32 cellular contexts compared by ENCODE assay signal in genomic region chr5:103327893-103328292, GRCh38.
"Had no signal": no experiment of that assay in that cellular context is flagged by ENCODE, and none has a peak within 500 bp of the region (broad histone marks: within the 10 kb centered on the region; RNA-seq: fewer than 3 reads in every experiment).

No MANE protein-coding gene starts in this region.

- H3K36me3 Mint-ChIP-seq: activated naive CD8-positive, alpha-beta T cell; stimulated activated memory B cell treated with anti-CD40 and anti-IgM and Interleukin-4, amounts not matched to agents 10 μg/mL and 1 μg/mL and 100 μg/mL, for 72 hours had no signal

- H3K27me3 ChIP-seq: esophagus squamous epithelium, heart right ventricle, left lung, ovary, sigmoid colon, upper lobe of left lung, vagina had no signal

- H3K9me3 Mint-ChIP-seq: central memory CD8-positive, alpha-beta T cell; dendritic cell treated with granulocyte-macrophage colony-stimulating factor and Interleukin-4, amounts not matched to agents 40 ng/mL and 50 ng/mL, for 4 days; nephron; stimulated activated memory B cell treated with anti-CD40 and anti-IgM and Interleukin-4, amounts not matched to agents 10 μg/mL and 1 μg/mL and 100 μg/mL, for 72 hours; stimulated activated naive CD8-positive, alpha-beta T cell treated with anti-CD3 and anti-CD28 coated beads, Interleukin-15, amount 100 ng/mL, for 72 hours; T-helper 2 cell treated with Interferon-gamma antibody and Interleukin-4, amounts not matched to agents 5 μg/mL and 100 μg/mL, for 36 hours had no signal

- H3K27ac Mint-ChIP-seq: activated naive CD8-positive, alpha-beta T cell; dendritic cell treated with granulocyte-macrophage colony-stimulating factor and Interleukin-4, amounts not matched to agents 40 ng/mL and 50 ng/mL, for 4 days; nephron; progenitor cell of endocrine pancreas; stimulated activated memory B cell treated with anti-CD40 and anti-IgM and Interleukin-4, amounts not matched to agents 10 μg/mL and 1 μg/mL and 100 μg/mL, for 72 hours; T-helper 2 cell treated with Interferon-gamma antibody and Interleukin-4, amounts not matched to agents 5 μg/mL and 100 μg/mL, for 36 hours had no signal

- H3K27ac ChIP-seq: epithelial cell of prostate, esophagus squamous epithelium, heart right ventricle, left lung, lower lobe of right lung, ovary, sigmoid colon, upper lobe of left lung, vagina had no signal

- H3K4me1 ChIP-seq: esophagus squamous epithelium, heart right ventricle, left lung, lower lobe of right lung, sigmoid colon, upper lobe of left lung, vagina had no signal

- H3K36me3 ChIP-seq: esophagus squamous epithelium, heart right ventricle, left lung, lower lobe of right lung, ovary, sigmoid colon, upper lobe of left lung, vagina had no signal

- H3K4me3 ChIP-seq: esophagus squamous epithelium, heart right ventricle, left lung, lower lobe of right lung, ovary, sigmoid colon, upper lobe of left lung, vagina had no signal

- H3K27me3 Mint-ChIP-seq: dendritic cell treated with granulocyte-macrophage colony-stimulating factor and Interleukin-4, amounts not matched to agents 40 ng/mL and 50 ng/mL, for 4 days; progenitor cell of endocrine pancreas had no signal

- H3K9me3 ChIP-seq: esophagus squamous epithelium, heart right ventricle, left lung, lower lobe of right lung, ovary, sigmoid colon, upper lobe of left lung, vagina had no signal

- H3K4me3 Mint-ChIP-seq: activated naive CD8-positive, alpha-beta T cell; central memory CD8-positive, alpha-beta T cell; dendritic cell treated with granulocyte-macrophage colony-stimulating factor and Interleukin-4, amounts not matched to agents 40 ng/mL and 50 ng/mL, for 4 days; nephron; stimulated activated memory B cell treated with anti-CD40 and anti-IgM and Interleukin-4, amounts not matched to agents 10 μg/mL and 1 μg/mL and 100 μg/mL, for 72 hours; stimulated activated naive CD8-positive, alpha-beta T cell treated with anti-CD3 and anti-CD28 coated beads, Interleukin-15, amount 100 ng/mL, for 72 hours; T-helper 2 cell treated with Interferon-gamma antibody and Interleukin-4, amounts not matched to agents 5 μg/mL and 100 μg/mL, for 36 hours had no signal

- H3K4me1 Mint-ChIP-seq: central memory CD8-positive, alpha-beta T cell; nephron; stimulated activated memory B cell treated with anti-CD40 and anti-IgM and Interleukin-4, amounts not matched to agents 10 μg/mL and 1 μg/mL and 100 μg/mL, for 72 hours; stimulated activated naive CD8-positive, alpha-beta T cell treated with anti-CD3 and anti-CD28 coated beads, Interleukin-15, amount 100 ng/mL, for 72 hours had no signal

- DNase-seq: activated CD4-positive, alpha-beta T cell treated with anti-CD3 and anti-CD28 coated beads for 4 hours; activated CD4-positive, alpha-beta T cell treated with anti-CD3 and anti-CD28 coated beads, Interleukin-2, amount 50 U/mL, for 4 hours; activated effector memory CD4-positive, alpha-beta T cell treated with Interleukin-2 at 50 U/mL for 16 hours; activated naive CD4-positive, alpha-beta T cell treated with Interleukin-2 at 50 U/mL for 16 hours; anterior cingulate cortex; esophagus squamous epithelium; foreskin melanocyte; heart right ventricle; kidney glomerular epithelial cell; left lung; lower lobe of right lung; mesendoderm; ovary; retina; sigmoid colon; small intestine; stimulated activated CD4-positive, alpha-beta T cell treated with anti-CD3 and anti-CD28 coated beads, Interleukin-4, amount 100 ng/mL, for 4 hours; stimulated activated CD8-positive, alpha-beta memory T cell treated with anti-CD3 and anti-CD28 coated beads, Interleukin-4, amount 100 ng/mL, for 48 hours; stimulated activated naive CD8-positive, alpha-beta T cell treated with anti-CD3 and anti-CD28 coated beads, Interleukin-15, amount 100 ng/mL, for 72 hours; substantia nigra; upper lobe of left lung had no signal

- FAIRE-seq: bronchial epithelial cell, endometrium, small intestine had no signal
